In the genomic region with DNA sequence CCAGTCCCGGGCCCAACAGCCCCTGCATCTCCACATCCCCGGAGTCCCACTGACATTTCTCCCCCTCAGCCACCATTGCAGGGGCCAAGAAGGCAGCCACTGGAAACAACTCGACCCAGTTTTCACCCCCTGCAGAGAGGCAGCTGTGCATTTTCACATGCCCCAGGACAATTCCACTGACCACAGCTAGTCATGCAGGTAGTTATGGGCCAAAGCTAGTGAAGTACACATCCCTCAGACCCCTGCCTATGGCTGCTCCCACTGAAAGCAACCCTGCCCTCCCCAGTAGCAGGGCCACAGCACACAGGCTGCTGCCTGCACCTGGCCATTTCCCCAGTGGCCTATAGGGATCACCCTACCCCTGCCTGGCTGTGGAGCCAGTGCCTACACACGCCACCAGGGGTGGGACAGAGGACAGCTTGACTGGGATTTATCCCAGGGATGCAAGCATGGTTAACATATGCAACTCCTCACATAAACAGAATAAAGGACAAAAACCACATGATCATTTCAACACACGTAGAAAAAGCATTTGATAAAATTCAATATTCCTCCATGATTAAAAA, we compare ENCODE assay signal across 13 cellular contexts.
"Had no signal": no experiment of that assay in that cellular context is flagged by ENCODE, and none has a peak within 500 bp of the region (broad histone marks: within the 10 kb centered on the region; RNA-seq: fewer than 3 reads in every experiment).

No MANE protein-coding gene starts in this region.

- H3K9me3 ChIP-seq: tibial artery, vagina had no signal

- H3K4me3 ChIP-seq: heart right ventricle, left ventricle myocardium inferior, tibial artery, vagina had no signal

- ATAC-seq: foreskin keratinocyte; heart right ventricle; naive thymus-derived CD8-positive, alpha-beta T cell; stimulated activated memory B cell treated with anti-CD40 and anti-IgM and Interleukin-4, amounts not matched to agents 10 μg/mL and 1 μg/mL and 100 μg/mL, for 72 hours had no signal

- H3K27ac ChIP-seq: brain microvascular endothelial cell, foreskin keratinocyte, heart right ventricle, left ventricle myocardium inferior, tibial artery, vagina had no signal

- H3K36me3 ChIP-seq: brain microvascular endothelial cell, heart right ventricle, left ventricle myocardium inferior, tibial artery, vagina had no signal

- DNase-seq: activated CD4-positive, alpha-beta T cell treated with anti-CD3 and anti-CD28 coated beads, Interleukin-2, amount 50 U/mL, for 1 hour; anterior cingulate cortex; brain microvascular endothelial cell; cerebellar nuclear complex; effector CD8-positive, alpha-beta T cell; foreskin keratinocyte; heart right ventricle; left ventricle myocardium inferior; naive thymus-derived CD8-positive, alpha-beta T cell; stimulated activated CD4-positive, alpha-beta T cell treated with anti-CD3 and anti-CD28 coated beads, Interleukin-2, amount 100 ng/mL, for 48 hours; tibial artery had no signal

- H3K4me1 ChIP-seq: foreskin keratinocyte, heart right ventricle, left ventricle myocardium inferior, tibial artery, vagina had no signal

- H3K27me3 ChIP-seq: brain microvascular endothelial cell, vagina had no signal
